8 cellular contexts compared by ENCODE assay signal in genomic region chr16:674968-675883, GRCh38. TPM values are rescaled to one million over a fixed set of nuclear protein-coding genes. Genes with fewer than 3 reads are reported as not detected.
DNase-seq lines count a peak whose midpoint lies in the region; ATAC-seq, FAIRE-seq and TF ChIP-seq lines count a peak whose summit lies in the region.

Gene RHBDL1 (plus strand): TSS chr16:675671. CDS start chr16:675791, 120 bp downstream.

- H3K9me1 ChIP-seq in keratinocyte (ENCODE audit: control insufficient read depth, extremely low read depth, insufficient read depth, low read length): no peaks in the 10 kb centered on the region

- no peaks in the 10 kb centered on the region for H3K9me3 ChIP-seq in heart left ventricle
- H3K9me3 ChIP-seq in ascending aorta: no peaks in the 10 kb centered on the region
- no peaks in the 10 kb centered on the region for H3K9me3 ChIP-seq in keratinocyte (ENCODE audit: control insufficient read depth, low read depth, low read length)

- no peak within 1 kb of the TSS for H2AFZ ChIP-seq in keratinocyte (ENCODE audit: control insufficient read depth, low read length)

- peak within 1 kb of the TSS in 10 of 12 donors; percentile 30 to 57 (median 44) for H3K4me3 ChIP-seq in heart left ventricle
- peak within 1 kb of the TSS; percentile 48 to 56 for H3K4me3 ChIP-seq in ascending aorta
- H3K4me3 ChIP-seq in keratinocyte (ENCODE audit: control insufficient read depth in 2 of 3, extremely low read depth in 1 of 3, insufficient read depth in 2 of 3, low read depth in 1 of 3, low read length in 3 of 3): peak within 1 kb of the TSS in 1 of 3 experiments; percentile 37
- H3K4me3 ChIP-seq in urinary bladder (ENCODE audit: low read depth, low read length): peak within 1 kb of the TSS; percentile 9

- DNase-seq in heart left ventricle (no peak), Right ventricle myocardium superior (no peak), ascending aorta (ENCODE audit: low spot score in 2 of 2) (no peak), keratinocyte (ENCODE audit: low read depth, low spot score) (no peak), posterior vena cava (ENCODE audit: low spot score) (no peak)
- DNase-seq in effector CD4-positive, alpha-beta T cell: no peak
- no peak for DNase-seq in activated effector memory CD4-positive, alpha-beta T cell treated with anti-CD3 and anti-CD28 coated beads, Interleukin-2, amount 50 U/mL, for 16 hours

- intact Hi-C loops in heart left ventricle (cut with DNase I) (no loop called here), Right ventricle myocardium superior (cut with DNase I) (no loop called here), ascending aorta (cut with DNase I) (no loop called here), posterior vena cava (cut with DNase I) (no loop called here)

- peaks cover 7% of the 10 kb centered on the region for H3K79me2 ChIP-seq in keratinocyte (ENCODE audit: control insufficient read depth, insufficient read depth, low read length)

- H3K4me1 ChIP-seq in heart left ventricle (peaks cover 0 to 32% (median 14%) of the 10 kb centered on the region in 12 donors), ascending aorta (peaks cover 0 to 7% of the 10 kb centered on the region in 2 donors), keratinocyte (ENCODE audit: control insufficient read depth, extremely low read depth, insufficient read depth, low read length) (peaks cover 23% of the 10 kb centered on the region), urinary bladder (ENCODE audit: insufficient read depth) (no peaks in the 10 kb centered on the region)

- peak within 1 kb of the TSS; percentile 47 for H3K9ac ChIP-seq in keratinocyte (ENCODE audit: control insufficient read depth, extremely low read depth, insufficient read depth, low read length)

- dilution Hi-C loops in keratinocyte (cut with MboI; ENCODE audit: extremely low pct_ligation_motif_present, low sequenced_read_pairs): no loop called here

- no peak for TF ChIP-seq POLR2A in heart left ventricle (IDR thresholded peaks at IDR 0.05)

- H3K27ac ChIP-seq in heart left ventricle (peak within 1 kb of the TSS in 8 of 12 donors; percentile 33 to 76 (median 54)), ascending aorta (no peak within 1 kb of the TSS), keratinocyte (ENCODE audit: control insufficient read depth, insufficient read depth, low read length) (peak within 1 kb of the TSS; percentile 47), urinary bladder (ENCODE audit: low read depth) (no peak within 1 kb of the TSS)

- peaks cover 0 to 40% (median 36%) of the 10 kb centered on the region in 9 donors for H3K36me3 ChIP-seq in heart left ventricle
- H3K36me3 ChIP-seq in ascending aorta: peaks cover 36% of the 10 kb centered on the region in 2 donors
- H3K36me3 ChIP-seq in keratinocyte (ENCODE audit: control insufficient read depth in 2 of 2, extremely low read depth in 1 of 2, insufficient read depth in 2 of 2, low read length in 2 of 2): peaks cover 10 to 28% of the 10 kb centered on the region in 2 experiments
- no peaks in the 10 kb centered on the region for H3K36me3 ChIP-seq in urinary bladder (ENCODE audit: insufficient read depth)

- peak within 1 kb of the TSS; percentile 79 for H3K4me2 ChIP-seq in keratinocyte (ENCODE audit: control insufficient read depth, extremely low read depth, insufficient read depth, low read depth, low read length)

- no peaks in the 10 kb centered on the region for H3K27me3 ChIP-seq in heart left ventricle
- no peaks in the 10 kb centered on the region for H3K27me3 ChIP-seq in ascending aorta
- no peaks in the 10 kb centered on the region for H3K27me3 ChIP-seq in keratinocyte (ENCODE audit: control insufficient read depth, extremely low read depth, insufficient read depth, low read length)

- no peak for FAIRE-seq in keratinocyte (lab: Jason Lieb, UNC)

- H4K20me1 ChIP-seq in keratinocyte (ENCODE audit: control insufficient read depth, extremely low read depth, insufficient read depth, low read length): no peaks in the 10 kb centered on the region

- no peak for TF ChIP-seq CTCF in heart left ventricle (IDR thresholded peaks at IDR 0.05)
- no peak for TF ChIP-seq CTCF in ascending aorta (IDR thresholded peaks at IDR 0.05)
- no peak for TF ChIP-seq CTCF in keratinocyte (optimal IDR thresholded peaks at IDR 0.05 in 1 of 3, IDR thresholded peaks at IDR 0.05 in 1 of 3, conservative IDR thresholded peaks at IDR 0.05 in 1 of 3; ENCODE audit: extremely low read depth in 1 of 3, insufficient read depth in 2 of 3, low read length in 3 of 3)

- ATAC-seq in heart left ventricle: no peak
- ATAC-seq in Right ventricle myocardium superior (ENCODE audit: poor library complexity): no peak

- 5 to 11% (median 6%) methylated on average over 12 to 73 of the region's 73 CpGs for WGBS in heart left ventricle, 4 donors
- WGBS in urinary bladder: 3% methylated on average over 73 of the region's 73 CpGs

RNA-seq across cellular contexts. Expression of gene RHBDL1, which starts in this region (rescaled TPM):
- 1 to 10 TPM in 7 of 9 donors, under 1 TPM in 2; 0.72 to 2.7 (median 1.8) TPM for total RNA-seq in heart left ventricle
- polyA plus RNA-seq in heart left ventricle: 1 to 10 TPM in 1 of 2 donors, under 1 TPM in 1; 0.19 to 3.6 TPM
- total RNA-seq in Right ventricle myocardium superior: 2.0 TPM
- 1.1 TPM for total RNA-seq in ascending aorta
- 0.58 to 2.7 TPM (median 0.71 TPM) in 3 replicates for polyA plus RNA-seq in keratinocyte
- polyA plus RNA-seq in keratinocyte (2011; ENCODE audit: low read depth): 0.59 TPM
- polyA plus RNA-seq in keratinocyte (2011; cell fraction: cytosol; rRNA removed): 0.17 and 0.47 TPM in 2 replicates
- 9.0 and 15.2 TPM in 2 replicates for polyA plus RNA-seq in keratinocyte (2011; cell fraction: nucleus; rRNA removed)
- polyA plus RNA-seq in keratinocyte (2012; ENCODE audit: low replicate concordance): 1.0 and 2.4 TPM in 2 replicates
- polyA minus RNA-seq in keratinocyte: 0.39 to 0.77 TPM (median 0.40 TPM) in 3 replicates
- polyA minus RNA-seq in keratinocyte (2011; cell fraction: cytosol; rRNA and poly(A)+ RNA removed): not detected
- 1.4 and 2.1 TPM in 2 replicates for polyA minus RNA-seq in keratinocyte (2011; cell fraction: nucleus; rRNA and poly(A)+ RNA removed)
- total RNA-seq in urinary bladder: 0.95 TPM
- polyA plus RNA-seq in urinary bladder: 1.3 TPM
- under 1 TPM; 0.71 to 0.79 TPM for total RNA-seq in posterior vena cava

Comparison
In these comparisons a context has a peak if more than half of its experiments do, and no peak if none do; other contexts are left out.
1. H3K27ac ChIP-seq: peak in heart left ventricle (8 of 12) and keratinocyte (single experiment); none in ascending aorta (0 of 2) and urinary bladder (single experiment).